In genomic region chr5:29750453-29750852, GRCh38 we compare ENCODE assay signal across 24 cellular contexts.
"Had no signal": no experiment of that assay in that cellular context is flagged by ENCODE, and none has a peak within 500 bp of the region (broad histone marks: within the 10 kb centered on the region; RNA-seq: fewer than 3 reads in every experiment).

No MANE protein-coding gene starts in this region.

- H3K4me3 ChIP-seq: left ventricle myocardium inferior, lung, pancreas, prostate gland, spleen, suprapubic skin, thoracic aorta, tibial artery, upper lobe of right lung had no signal

- H3K27me3 ChIP-seq: pancreas, spleen, suprapubic skin, tibial artery, upper lobe of right lung had no signal

- FAIRE-seq: pancreas, urothelium cell line had no signal

- H3K4me3 Mint-ChIP-seq: mesothelial cell of epicardium; naive B cell; natural killer cell treated with Interleukin-12 subunit alpha and Interleukin-12 subunit beta and Interleukin-15 and Interleukin-18, amount 100 ng/mL, for 72 hours; stimulated activated effector memory CD8-positive, alpha-beta T cell treated with anti-CD3 and anti-CD28 coated beads, Interleukin-12 subunit alpha, Interleukin-12 subunit beta, amount 100 ng/mL, for 72 hours; stimulated activated naive CD8-positive, alpha-beta T cell treated with anti-CD3 and anti-CD28 coated beads, Interleukin-15, Interleukin-2, amounts not matched to agents 100 ng/mL and 50 ng/mL, for 24 hours had no signal

- H3K36me3 Mint-ChIP-seq: mesothelial cell of epicardium; naive B cell; stimulated activated effector memory CD8-positive, alpha-beta T cell treated with anti-CD3 and anti-CD28 coated beads, Interleukin-12 subunit alpha, Interleukin-12 subunit beta, amount 100 ng/mL, for 72 hours had no signal

- ATAC-seq: natural killer cell treated with Interleukin-12 subunit alpha and Interleukin-12 subunit beta and Interleukin-15 and Interleukin-18, amount 100 ng/mL, for 72 hours; pancreas; right cardiac atrium; sciatic nerve; stimulated activated effector memory CD8-positive, alpha-beta T cell treated with anti-CD3 and anti-CD28 coated beads, Interleukin-12 subunit alpha, Interleukin-12 subunit beta, amount 100 ng/mL, for 72 hours; upper lobe of right lung had no signal

- DNase-seq: hippocampal formation; left ventricle myocardium inferior; naive B cell; pancreas; posterior cingulate gyrus; retina; right cardiac atrium; small intestine; spleen; stimulated activated CD4-positive, alpha-beta T cell treated with anti-CD3 and anti-CD28 coated beads, Interleukin-4, amount 100 ng/mL, for 24 hours; stimulated activated naive CD4-positive, alpha-beta T cell; tibial artery; trophoblast cell; upper lobe of right lung had no signal

- H3K9me3 ChIP-seq: pancreas, prostate gland, suprapubic skin, thoracic aorta, upper lobe of right lung had no signal

- H3K4me1 ChIP-seq: left ventricle myocardium inferior, pancreas, prostate gland, spleen, suprapubic skin, tibial artery, upper lobe of right lung had no signal

- H3K27ac ChIP-seq: left ventricle myocardium inferior, pancreas, spleen, suprapubic skin, thoracic aorta, tibial artery, upper lobe of right lung had no signal

- H3K27ac Mint-ChIP-seq: mesothelial cell of epicardium; naive B cell; natural killer cell treated with Interleukin-12 subunit alpha and Interleukin-12 subunit beta and Interleukin-15 and Interleukin-18, amount 100 ng/mL, for 72 hours; stimulated activated effector memory CD8-positive, alpha-beta T cell treated with anti-CD3 and anti-CD28 coated beads, Interleukin-12 subunit alpha, Interleukin-12 subunit beta, amount 100 ng/mL, for 72 hours; stimulated activated naive CD8-positive, alpha-beta T cell treated with anti-CD3 and anti-CD28 coated beads, Interleukin-15, Interleukin-2, amounts not matched to agents 100 ng/mL and 50 ng/mL, for 24 hours had no signal

- H3K27me3 Mint-ChIP-seq: naive B cell; natural killer cell treated with Interleukin-12 subunit alpha and Interleukin-12 subunit beta and Interleukin-15 and Interleukin-18, amount 100 ng/mL, for 72 hours; stimulated activated naive CD8-positive, alpha-beta T cell treated with anti-CD3 and anti-CD28 coated beads, Interleukin-15, Interleukin-2, amounts not matched to agents 100 ng/mL and 50 ng/mL, for 24 hours had no signal

- H3K4me1 Mint-ChIP-seq: mesothelial cell of epicardium; naive B cell; stimulated activated effector memory CD8-positive, alpha-beta T cell treated with anti-CD3 and anti-CD28 coated beads, Interleukin-12 subunit alpha, Interleukin-12 subunit beta, amount 100 ng/mL, for 72 hours had no signal

- H3K36me3 ChIP-seq: left ventricle myocardium inferior, pancreas, prostate gland, spleen, suprapubic skin, thoracic aorta, tibial artery, upper lobe of right lung had no signal
